In the genomic region with DNA sequence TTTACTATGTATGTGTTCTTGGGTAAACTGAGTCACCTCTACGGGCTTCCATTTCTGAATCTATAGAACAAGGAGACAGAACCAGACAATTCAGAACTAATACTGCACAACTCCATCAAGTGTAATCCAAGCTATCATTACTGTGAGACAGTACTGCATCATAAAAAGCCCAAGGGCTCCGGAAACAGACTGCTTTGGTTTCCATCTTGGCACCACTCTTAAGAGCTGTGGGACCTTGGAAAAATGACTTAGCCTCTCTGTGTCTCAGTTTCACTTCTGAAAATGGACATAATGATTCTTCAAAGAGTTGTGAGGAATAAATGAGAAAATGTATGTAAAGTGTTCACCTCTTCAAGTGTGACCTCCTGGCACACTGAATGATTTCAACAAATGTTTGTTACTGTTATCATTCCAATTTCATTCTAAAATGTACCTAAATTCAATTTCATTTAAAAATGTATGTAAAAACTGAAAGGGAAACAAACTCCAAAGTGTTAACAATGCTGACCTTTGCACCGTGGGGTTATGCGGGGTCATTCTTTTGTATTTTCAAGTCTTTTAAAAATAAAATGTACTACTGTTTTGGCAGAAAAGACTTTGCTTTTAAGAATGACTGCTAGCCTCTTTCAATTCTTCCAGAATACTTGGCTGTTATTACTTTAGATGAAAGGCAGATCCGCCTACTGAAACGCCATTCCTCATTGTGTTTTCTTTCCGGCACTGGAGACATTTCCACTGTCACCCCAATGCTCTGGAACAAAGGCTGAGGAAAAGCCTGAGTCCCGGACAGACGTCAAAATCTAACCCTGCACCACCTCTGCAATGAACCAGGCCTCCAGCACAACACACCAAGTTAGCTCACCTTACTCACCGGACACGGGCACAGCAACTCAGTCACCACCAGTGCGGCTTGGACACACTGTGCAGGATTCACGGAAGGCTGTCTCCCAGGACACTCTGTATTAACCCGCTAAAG, we compare ENCODE assay signal across 19 cellular contexts.
DNase-seq lines count a peak whose midpoint lies in the region; ATAC-seq, FAIRE-seq and TF ChIP-seq lines count a peak whose summit lies in the region.
"Had no signal": no experiment of that assay in that cellular context is flagged by ENCODE, and none has a peak within 500 bp of the region (broad histone marks: within the 10 kb centered on the region; RNA-seq: fewer than 3 reads in every experiment).

No MANE protein-coding gene starts in this region.

- H3K27ac ChIP-seq in AG04450 (ENCODE audit: low read depth, low read length) (peak overlapping the region; percentile 31), endothelial cell of umbilical vein (ENCODE audit: insufficient read depth, low read depth, low read length) (peak overlapping the region; percentile 57), rectal smooth muscle tissue (ENCODE audit: low read depth, low read length) (peak overlapping the region; percentile 57)
- H3K27ac ChIP-seq: brain microvascular endothelial cell, WERI-Rb-1 had no signal

- H3K79me2 ChIP-seq in endothelial cell of umbilical vein (ENCODE audit: control insufficient read depth, insufficient read depth, low read length) = peaks cover 23% of the 10 kb centered on the region

- DNase-seq in AG04450 (ENCODE audit: low read depth, low spot score) (no peak), endothelial cell of umbilical vein (ENCODE audit: low read depth, low spot score) (peak; percentile 90), medulla oblongata (ENCODE audit: extremely low spot score) (peak; percentile 41), NCI-H1436 treated with DMSO at 0.1 percent for 48 hours (lab: John Stamatoyannopoulos, UW) (no peak), GM19239 (ENCODE audit: insufficient read length, low spot score) (no peak), SIG-M5 treated with dmso at 0.1 percent for 504 hours (lab: John Stamatoyannopoulos, UW; ENCODE audit: unreplicated experiment) (no peak)
- DNase-seq: activated naive CD4-positive, alpha-beta T cell; brain microvascular endothelial cell; COR-L47; effector memory CD4-positive, alpha-beta T cell; KBM-7; NCI-H1105 treated with DMSO at 0.1 percent for 48 hours; NCI-H345; stimulated activated naive CD4-positive, alpha-beta T cell; WERI-Rb-1 had no signal

- H2AFZ ChIP-seq in endothelial cell of umbilical vein (ENCODE audit: low read depth, low read length) = no peak overlapping the region
- H2AFZ ChIP-seq: GM23338 had no signal

- no peak for ATAC-seq in HG03442 (IDR thresholded peaks at IDR 0.05; ENCODE audit: unreplicated experiment)
- ATAC-seq: GM23338 had no signal

- dilution Hi-C loops in endothelial cell of umbilical vein (cut with MboI; ENCODE audit: extremely low pct_ligation_motif_present, low sequenced_read_pairs) = no loop called here

- H3K9me3 ChIP-seq in AG04450 (ENCODE audit: control insufficient read depth, insufficient read depth, low read length) (no peaks in the 10 kb centered on the region), endothelial cell of umbilical vein (replicated peaks; ENCODE audit: control insufficient read depth, insufficient read depth, low read length) (no peaks in the 10 kb centered on the region)
- H3K9me3 ChIP-seq: prostate gland had no signal

- peak; percentile 86 for FAIRE-seq in endothelial cell of umbilical vein (lab: Jason Lieb, UNC)
- FAIRE-seq in GM19239 (lab: Jason Lieb, UNC) = no peak

- H3K4me1 ChIP-seq in endothelial cell of umbilical vein (ENCODE audit: control insufficient read depth, extremely low read depth, insufficient read depth, low read length) (peaks cover 60% of the 10 kb centered on the region), rectal smooth muscle tissue (ENCODE audit: control insufficient read depth, insufficient read depth, low read length) (peaks cover 16% of the 10 kb centered on the region)

- no peaks in the 10 kb centered on the region for H3K36me3 ChIP-seq in endothelial cell of umbilical vein (ENCODE audit: control insufficient read depth in 2 of 2, extremely low read depth in 1 of 2, insufficient read depth in 2 of 2, low read length in 2 of 2)
- no peaks in the 10 kb centered on the region for H3K36me3 ChIP-seq in rectal smooth muscle tissue (ENCODE audit: control insufficient read depth, insufficient read depth, low read length)
- H3K36me3 ChIP-seq: brain microvascular endothelial cell, prostate gland, WERI-Rb-1 had no signal

- H3K9ac ChIP-seq in endothelial cell of umbilical vein (replicated peaks; ENCODE audit: extremely low read depth, insufficient read depth, low read length) (peak overlapping the region; percentile 40), rectal smooth muscle tissue (ENCODE audit: low read length) (no peak overlapping the region)

- POLR2A ChIA-PET in AG04450 (lab: Yijun Ruan, JAX) (no interaction called here), endothelial cell of umbilical vein (lab: Charles Lee) (no interaction called here)

- no peaks in the 10 kb centered on the region for H3K9me1 ChIP-seq in endothelial cell of umbilical vein (replicated peaks; ENCODE audit: control insufficient read depth, extremely low read depth, insufficient read depth, low read length)

- H3K4me3 ChIP-seq in AG04450 (ENCODE audit: low read depth, low read length) (no peak overlapping the region), endothelial cell of umbilical vein (replicated peaks in 1 of 3; ENCODE audit: insufficient read depth in 1 of 3, low read depth in 1 of 3, low read length in 3 of 3) (no peak overlapping the region), rectal smooth muscle tissue (ENCODE audit: low read length) (no peak overlapping the region)
- H3K4me3 ChIP-seq: GM23338, prostate gland had no signal

- CTCF ChIA-PET in AG04450 (lab: Charles Lee) (no interaction called here), endothelial cell of umbilical vein (lab: Charles Lee) (interaction anchor here (1.4 kb wide), 1 partner anchor 16 kb away, joined by 5 read pairs; no protein-coding TSS in a partner anchor)

- H3K4me2 ChIP-seq in endothelial cell of umbilical vein (ENCODE audit: insufficient read depth, low read length) = peak overlapping the region; percentile 40
- H3K4me2 ChIP-seq: GM23338 had no signal

- no peak for TF ChIP-seq POLR2A in endothelial cell of umbilical vein (IDR thresholded peaks at IDR 0.05; ENCODE audit: low read depth, low read length)

- intact Hi-C loops in endothelial cell of umbilical vein (cut with micrococcal nuclease) = loop anchor here (1.0 kb wide), 2 partner anchors 17 to 35 kb away; no protein-coding TSS in a partner anchor

- H3K27me3 ChIP-seq in AG04450 (ENCODE audit: control insufficient read depth, insufficient read depth, low read length) = peaks cover 7% of the 10 kb centered on the region
- H3K27me3 ChIP-seq in endothelial cell of umbilical vein (ENCODE audit: control insufficient read depth in 2 of 2, insufficient read depth in 2 of 2, low read length in 2 of 2) = no peaks in the 10 kb centered on the region
- H3K27me3 ChIP-seq in rectal smooth muscle tissue (ENCODE audit: control insufficient read depth, insufficient read depth, low read length) = no peaks in the 10 kb centered on the region
- H3K27me3 ChIP-seq: brain microvascular endothelial cell had no signal

- no peaks in the 10 kb centered on the region for H4K20me1 ChIP-seq in endothelial cell of umbilical vein (replicated peaks; ENCODE audit: control insufficient read depth, extremely low read depth, insufficient read depth, low read length)

- TF ChIP-seq CTCF in AG04450 (IDR thresholded peaks at IDR 0.05; ENCODE audit: low read depth, low read length) = no peak
- TF ChIP-seq CTCF in endothelial cell of umbilical vein (IDR thresholded peaks at IDR 0.05; ENCODE audit: extremely low read depth in 1 of 2, insufficient read depth in 1 of 2, low read depth in 1 of 2, low read length in 2 of 2) = no peak

- no TSS peak for BruUV-seq in endothelial cell of umbilical vein (replicated peaks; lab: Mats Ljungman, UMichigan)

TF ChIP-seq in endothelial cell of umbilical vein, 7 proteins besides CTCF, POLR2A, EP300 and RAD21:
- TF ChIP-seq, protein P1, sequence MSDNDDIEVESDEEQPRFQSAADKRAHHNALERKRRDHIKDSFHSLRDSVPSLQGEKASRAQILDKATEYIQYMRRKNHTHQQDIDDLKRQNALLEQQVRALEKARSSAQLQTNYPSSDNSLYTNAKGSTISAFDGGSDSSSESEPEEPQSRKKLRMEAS (IDR thresholded peaks at IDR 0.05; ENCODE audit: insufficient read depth, insufficient read length) = no peak
- TF ChIP-seq JUN (IDR thresholded peaks at IDR 0.05; ENCODE audit: borderline replicate concordance, insufficient read depth, insufficient read length, low read depth) = no peak
- TF ChIP-seq MYC (IDR thresholded peaks at IDR 0.05; ENCODE audit: low read depth, low read length) = no peak
- no peak for TF ChIP-seq POLR2AphosphoS5 (IDR thresholded peaks at IDR 0.05; ENCODE audit: insufficient read depth, low read depth, low read length)
- no peak for TF ChIP-seq FOS (IDR thresholded peaks at IDR 0.05; ENCODE audit: borderline replicate concordance, insufficient read depth, low read length)
- TF ChIP-seq GATA2 (IDR thresholded peaks at IDR 0.05; ENCODE audit: insufficient read depth, insufficient read length, low read depth, low read length) = no peak
- TF ChIP-seq EZH2 (IDR thresholded peaks at IDR 0.05; ENCODE audit: borderline replicate concordance, low read depth, low read length, severe bottlenecking) = no peak

Comparison
In these comparisons a context has a peak if more than half of its experiments do, and no peak if none do; other contexts are left out.
1. DNase-seq: peak in endothelial cell of umbilical vein (single experiment) and medulla oblongata (single experiment); none in AG04450 (single experiment), NCI-H1436 treated with DMSO at 0.1 percent for 48 hours (single experiment), GM19239 (single experiment) and SIG-M5 treated with dmso at 0.1 percent for 504 hours (single experiment).
2. Peak in every context shown above with its lines, with median percentiles within 50 percentile points of each other: H3K27ac ChIP-seq.